15 cellular contexts compared by ENCODE assay signal in genomic region chr10:49841615-49842180, GRCh38.
"Had no signal": no experiment of that assay in that cellular context is flagged by ENCODE, and none has a peak within 500 bp of the region (broad histone marks: within the 10 kb centered on the region; RNA-seq: fewer than 3 reads in every experiment).

No MANE protein-coding gene starts in this region.

- H3K27ac ChIP-seq: esophagus squamous epithelium, lower lobe of right lung, stomach, thyroid gland had no signal

- H3K4me1 ChIP-seq: esophagus squamous epithelium, lower lobe of right lung, stomach, thyroid gland had no signal

- H3K4me3 ChIP-seq: esophagus squamous epithelium, lower lobe of right lung, stomach, thyroid gland had no signal

- FAIRE-seq: TTC549, urothelium cell line had no signal

- H3K4me3 Mint-ChIP-seq: activated T-helper 17 cell treated with anti-CD3 and anti-CD28 coated beads, Interleukin-2, amount 50 U/mL, for 72 hours had no signal

- H3K27me3 ChIP-seq: esophagus squamous epithelium, stomach, thyroid gland had no signal

- H3K9me3 Mint-ChIP-seq: activated T-helper 17 cell treated with anti-CD3 and anti-CD28 coated beads, Interleukin-2, amount 50 U/mL, for 72 hours had no signal

- H3K27ac Mint-ChIP-seq: activated T-helper 17 cell treated with anti-CD3 and anti-CD28 coated beads, Interleukin-2, amount 50 U/mL, for 72 hours had no signal

- H3K9me3 ChIP-seq: esophagus squamous epithelium, lower lobe of right lung, stomach, thyroid gland had no signal

- ATAC-seq: activated CD4-positive, CD25-positive, alpha-beta regulatory T cell treated with anti-CD3 and anti-CD28 coated beads, Interleukin-2, amount 50 U/mL, for 24 hours; activated T-helper 17 cell treated with anti-CD3 and anti-CD28 coated beads, Interleukin-2, amount 50 U/mL, for 72 hours; lower lobe of right lung had no signal

- H3K4me1 Mint-ChIP-seq: activated T-helper 17 cell treated with anti-CD3 and anti-CD28 coated beads, Interleukin-2, amount 50 U/mL, for 72 hours had no signal

- H3K27me3 Mint-ChIP-seq: activated T-helper 17 cell treated with anti-CD3 and anti-CD28 coated beads, Interleukin-2, amount 50 U/mL, for 72 hours had no signal

- DNase-seq: activated naive CD4-positive, alpha-beta T cell treated with Interleukin-2 at 50 U/mL for 16 hours; activated T-cell treated with anti-CD3 and anti-CD28 coated beads for 4 hours; anterior cingulate cortex; esophagus squamous epithelium; lower lobe of right lung; retina; stimulated activated CD4-positive, alpha-beta T cell treated with anti-CD3 and anti-CD28 coated beads, Interleukin-12 subunit alpha, Interleukin-12 subunit beta, amount 100 ng/mL, for 4 hours; stimulated activated CD4-positive, alpha-beta T cell treated with anti-CD3 and anti-CD28 coated beads, Interleukin-2, amount 100 ng/mL, for 24 hours; stomach; T-helper 2 cell; thyroid gland had no signal
